Comparison of ENCODE assay signal across 15 cellular contexts in the genomic region with DNA sequence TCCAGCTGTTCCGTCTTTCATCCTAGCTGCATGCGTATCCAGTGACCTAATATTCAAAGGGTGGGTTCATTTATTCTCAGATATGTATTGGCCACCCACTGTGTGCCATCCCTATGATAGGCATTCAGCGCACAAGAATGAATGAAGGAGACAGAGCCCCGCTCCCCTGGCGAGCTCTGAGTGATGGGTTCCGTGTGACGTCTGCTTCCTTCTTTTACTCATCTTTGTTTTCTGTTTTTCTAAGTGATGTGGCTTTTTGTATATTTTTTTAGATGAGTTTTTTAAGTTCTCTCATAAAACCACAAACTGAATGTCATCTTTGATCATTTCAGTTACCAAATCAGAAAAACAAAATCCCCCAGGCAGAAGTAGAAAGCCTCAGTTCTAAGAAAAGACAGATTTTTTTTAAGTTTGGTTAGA.
DNase-seq lines count a peak whose midpoint lies in the region; ATAC-seq and TF ChIP-seq lines count a peak whose summit lies in the region.
"Had no signal": no experiment of that assay in that cellular context is flagged by ENCODE, and none has a peak within 500 bp of the region (broad histone marks: within the 10 kb centered on the region; RNA-seq: fewer than 3 reads in every experiment).

No MANE protein-coding gene starts in this region.

- H3K4me3 Mint-ChIP-seq in osteocyte (ENCODE audit: unreplicated experiment): no peak overlapping the region
- H3K4me3 Mint-ChIP-seq: dendritic cell treated with granulocyte-macrophage colony-stimulating factor and Interleukin-4, amounts not matched to agents 40 ng/mL and 50 ng/mL, for 4 days; type B pancreatic cell had no signal

- H3K36me3 ChIP-seq in adipocyte (ENCODE audit: control insufficient read depth, insufficient read depth, low read length, severe bottlenecking): peaks cover 57% of the 10 kb centered on the region
- H3K36me3 ChIP-seq: ovary had no signal

- H3K27ac Mint-ChIP-seq in osteocyte (ENCODE audit: unreplicated experiment): peak overlapping the region; percentile 64
- H3K27ac Mint-ChIP-seq: dendritic cell treated with granulocyte-macrophage colony-stimulating factor and Interleukin-4, amounts not matched to agents 40 ng/mL and 50 ng/mL, for 4 days; type B pancreatic cell had no signal

- no peaks in the 10 kb centered on the region for H3K27me3 ChIP-seq in adipocyte (replicated peaks; ENCODE audit: control insufficient read depth, insufficient read depth, low read length)
- H3K27me3 ChIP-seq: ovary had no signal

- H3K9me3 Mint-ChIP-seq in osteocyte (ENCODE audit: unreplicated experiment): no peaks in the 10 kb centered on the region
- H3K9me3 Mint-ChIP-seq: dendritic cell treated with granulocyte-macrophage colony-stimulating factor and Interleukin-4, amounts not matched to agents 40 ng/mL and 50 ng/mL, for 4 days; type B pancreatic cell had no signal

- no peak overlapping the region for H3K9ac ChIP-seq in adipocyte (ENCODE audit: low read length)

- ATAC-seq in GM21786 (IDR thresholded peaks at IDR 0.05; ENCODE audit: unreplicated experiment): no peak

- no peaks in the 10 kb centered on the region for H3K27me3 Mint-ChIP-seq in osteocyte (ENCODE audit: unreplicated experiment)
- H3K27me3 Mint-ChIP-seq: dendritic cell treated with granulocyte-macrophage colony-stimulating factor and Interleukin-4, amounts not matched to agents 40 ng/mL and 50 ng/mL, for 4 days; type B pancreatic cell had no signal

- H3K36me3 Mint-ChIP-seq in osteocyte (ENCODE audit: unreplicated experiment): peaks cover 31% of the 10 kb centered on the region

- DNase-seq in EL (peak; percentile 57), adipocyte (ENCODE audit: low read depth) (peak; percentile 24), osteocyte (ENCODE audit: extremely low spot score, unreplicated experiment) (no peak), OCI-M1 (lab: John Stamatoyannopoulos, UW) (no peak), D341Med (ENCODE audit: low spot score) (no peak), nucleus accumbens (lab: John Stamatoyannopoulos, UW) (no peak)
- DNase-seq in activated CD4-positive, alpha-beta T cell treated with anti-CD3 and anti-CD28 coated beads, Interleukin-2, amount 50 U/mL, for 1 hour: peak; percentile 52
- DNase-seq: Calu3, glutamatergic neuron, NCI-H510A, Right ventricle myocardium superior had no signal

- no peak for TF ChIP-seq CTCF in osteocyte (IDR thresholded peaks at IDR 0.05)

- H3K4me1 ChIP-seq in adipocyte (ENCODE audit: control insufficient read depth, insufficient read depth, low read length): peaks cover 64% of the 10 kb centered on the region

- peaks cover 70% of the 10 kb centered on the region for H3K4me1 Mint-ChIP-seq in osteocyte (ENCODE audit: unreplicated experiment)

- H3K9me3 ChIP-seq in adipocyte (ENCODE audit: control insufficient read depth, low read length): no peaks in the 10 kb centered on the region
- H3K9me3 ChIP-seq: ovary had no signal

- H3K4me3 ChIP-seq in adipocyte (ENCODE audit: low read length): no peak overlapping the region
- H3K4me3 ChIP-seq: ovary had no signal

Comparison
In these comparisons a context has a peak if more than half of its experiments do, and no peak if none do; other contexts are left out.
1. DNase-seq: peak in EL (single experiment), activated CD4-positive, alpha-beta T cell treated with anti-CD3 and anti-CD28 coated beads, Interleukin-2, amount 50 U/mL, for 1 hour (single experiment) and adipocyte (single experiment); none in osteocyte (single experiment), OCI-M1 (single experiment), D341Med (single experiment) and nucleus accumbens (0 of 56).